Comparison of ENCODE assay signal across 15 cellular contexts in the genomic region with DNA sequence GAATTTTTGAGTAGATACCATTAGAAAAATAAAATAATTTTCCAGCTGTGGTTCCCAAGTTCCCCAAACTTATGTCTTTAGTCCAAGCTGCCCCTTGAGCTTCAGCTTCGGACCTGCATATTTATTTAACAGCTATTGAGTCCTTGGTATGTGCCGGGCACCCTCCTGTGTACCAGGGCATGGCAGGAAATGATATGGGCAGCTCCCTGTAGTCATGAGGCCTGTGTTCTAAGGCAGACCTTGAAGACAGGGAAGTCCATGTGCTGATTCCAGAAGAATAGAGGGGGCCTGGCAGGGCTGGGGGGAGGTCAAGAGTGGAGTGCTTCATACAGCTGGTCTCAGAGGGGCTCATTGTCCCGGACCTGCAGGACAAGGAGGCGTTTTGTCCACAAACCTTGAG. TPM values are rescaled to one million over a fixed set of nuclear protein-coding genes. Genes with fewer than 3 reads are reported as not detected.
A peak's percentile ranks its signal among the peaks of the same experiment; 100 is the strongest.
DNase-seq lines count a peak whose midpoint lies in the region; ATAC-seq and TF ChIP-seq lines count a peak whose summit lies in the region.
"Had no signal": no experiment of that assay in that cellular context is flagged by ENCODE, and none has a peak within 500 bp of the region (broad histone marks: within the 10 kb centered on the region; RNA-seq: fewer than 3 reads in every experiment).

No MANE protein-coding gene starts in this region.

- no peak for DNase-seq in activated naive CD4-positive, alpha-beta T cell treated with anti-CD3 and anti-CD28 coated beads for 36 hours
- no peak for DNase-seq in activated naive CD4-positive, alpha-beta T cell treated with Interleukin-2 at 50 U/mL for 16 hours
- DNase-seq in Peyer's patch (peak in 1 of 3 donors; percentile 42), colonic mucosa (no peak), NCI-H446 (lab: John Stamatoyannopoulos, UW) (no peak)
- no peak for DNase-seq in stimulated activated naive B cell treated with anti-CD40 and anti-IgM and Interleukin-4, amounts not matched to agents 10 μg/mL and 1 μg/mL and 100 μg/mL, for 72 hours
- DNase-seq: activated CD4-positive, alpha-beta T cell treated with anti-CD3 and anti-CD28 coated beads, Interleukin-2, amount 50 U/mL, for 4 hours; gastrocnemius medialis; KG1; natural killer cell; NCI-H1417; Right ventricle myocardium superior had no signal

- H3K4me1 ChIP-seq in Peyer's patch, result peaks cover 0 to 20% (median 11%) of the 10 kb centered on the region in 4 donors
- peaks cover 11% of the 10 kb centered on the region for H3K4me1 ChIP-seq in colonic mucosa
- H3K4me1 ChIP-seq: gastrocnemius medialis, prostate gland had no signal

- H3K9me3 Mint-ChIP-seq in activated naive CD4-positive, alpha-beta T cell treated with anti-CD3 and anti-CD28 coated beads for 36 hours, result no peaks in the 10 kb centered on the region
- H3K9me3 Mint-ChIP-seq in stimulated activated naive B cell treated with anti-CD40 and anti-IgM and Interleukin-4, amounts not matched to agents 10 μg/mL and 1 μg/mL and 100 μg/mL, for 72 hours, result peaks cover 0 to 3% of the 10 kb centered on the region in 2 donors
- H3K9me3 Mint-ChIP-seq: natural killer cell had no signal

- H3K27me3 ChIP-seq in Peyer's patch (no peaks in the 10 kb centered on the region), colonic mucosa (no peaks in the 10 kb centered on the region)
- H3K27me3 ChIP-seq: gastrocnemius medialis had no signal

- no peak overlapping the region for H3K9ac ChIP-seq in colonic mucosa (ENCODE audit: low read depth in 2 of 2, low read length in 2 of 2)

- H3K27ac ChIP-seq in Peyer's patch (peak overlapping the region; percentile 27 to 74 (median 63)), colonic mucosa (peak overlapping the region; percentile 49)
- H3K27ac ChIP-seq: gastrocnemius medialis, prostate gland had no signal

- ATAC-seq in stimulated activated naive B cell treated with anti-CD40 and anti-IgM and Interleukin-4, amounts not matched to agents 10 μg/mL and 1 μg/mL and 100 μg/mL, for 72 hours (replicated peaks), result no peak
- no peak for ATAC-seq in HG03520 (IDR thresholded peaks at IDR 0.05; ENCODE audit: unreplicated experiment)
- no peak for ATAC-seq in GM19452 (IDR thresholded peaks at IDR 0.05; ENCODE audit: unreplicated experiment)
- ATAC-seq: gastrocnemius medialis had no signal

- peak overlapping the region; percentile 54 for H3K4me3 Mint-ChIP-seq in activated naive CD4-positive, alpha-beta T cell treated with anti-CD3 and anti-CD28 coated beads for 36 hours
- no peak overlapping the region for H3K4me3 Mint-ChIP-seq in stimulated activated naive B cell treated with anti-CD40 and anti-IgM and Interleukin-4, amounts not matched to agents 10 μg/mL and 1 μg/mL and 100 μg/mL, for 72 hours

- H3K4me1 Mint-ChIP-seq in activated naive CD4-positive, alpha-beta T cell treated with anti-CD3 and anti-CD28 coated beads for 36 hours (ENCODE audit: low read depth), result peaks cover 87% of the 10 kb centered on the region
- H3K4me1 Mint-ChIP-seq in stimulated activated naive B cell treated with anti-CD40 and anti-IgM and Interleukin-4, amounts not matched to agents 10 μg/mL and 1 μg/mL and 100 μg/mL, for 72 hours, result peaks cover 59 to 92% of the 10 kb centered on the region in 2 donors

- H3K27me3 Mint-ChIP-seq in activated naive CD4-positive, alpha-beta T cell treated with anti-CD3 and anti-CD28 coated beads for 36 hours (ENCODE audit: low read depth), result no peaks in the 10 kb centered on the region
- H3K27me3 Mint-ChIP-seq in stimulated activated naive B cell treated with anti-CD40 and anti-IgM and Interleukin-4, amounts not matched to agents 10 μg/mL and 1 μg/mL and 100 μg/mL, for 72 hours, result no peaks in the 10 kb centered on the region

- no peak overlapping the region for H3K4me3 ChIP-seq in Peyer's patch
- no peak overlapping the region for H3K4me3 ChIP-seq in colonic mucosa
- H3K4me3 ChIP-seq: gastrocnemius medialis, prostate gland had no signal

- intact Hi-C loops in activated naive CD4-positive, alpha-beta T cell treated with anti-CD3 and anti-CD28 coated beads for 36 hours (cut with micrococcal nuclease), result loop anchor here (2.0 to 10.0 kb wide), 3 partner anchors 32 to 992 kb away; a partner anchor contains a TSS
- intact Hi-C loops in colonic mucosa (cut with DNase I), result no loop called here

- TF ChIP-seq POLR2A in Peyer's patch (IDR thresholded peaks at IDR 0.05), result no peak

- H3K36me3 ChIP-seq in Peyer's patch (no peaks in the 10 kb centered on the region), colonic mucosa (no peaks in the 10 kb centered on the region)
- H3K36me3 ChIP-seq: gastrocnemius medialis, prostate gland had no signal

- CTCF ChIA-PET in activated naive CD4-positive, alpha-beta T cell treated with anti-CD3 and anti-CD28 coated beads for 36 hours (lab: Charles Lee), result interaction anchor here (0.6 to 1.4 kb wide), 5 partner anchors 11 to 27 kb away, joined by 3 to 8 read pairs (median 3); no protein-coding TSS in a partner anchor

- TF ChIP-seq CTCF in Peyer's patch (IDR thresholded peaks at IDR 0.05) (no peak), colonic mucosa (IDR thresholded peaks at IDR 0.05) (no peak)

- H3K36me3 Mint-ChIP-seq in activated naive CD4-positive, alpha-beta T cell treated with anti-CD3 and anti-CD28 coated beads for 36 hours (ENCODE audit: low read depth), result peaks cover 43% of the 10 kb centered on the region
- H3K36me3 Mint-ChIP-seq in stimulated activated naive B cell treated with anti-CD40 and anti-IgM and Interleukin-4, amounts not matched to agents 10 μg/mL and 1 μg/mL and 100 μg/mL, for 72 hours, result peaks cover 20 to 58% of the 10 kb centered on the region in 2 donors
- H3K36me3 Mint-ChIP-seq: natural killer cell had no signal

- H3K9me3 ChIP-seq in Peyer's patch (no peaks in the 10 kb centered on the region), colonic mucosa (no peaks in the 10 kb centered on the region)
- H3K9me3 ChIP-seq: gastrocnemius medialis, prostate gland had no signal

- H3K27ac Mint-ChIP-seq in activated naive CD4-positive, alpha-beta T cell treated with anti-CD3 and anti-CD28 coated beads for 36 hours, result peak overlapping the region; percentile 99
- peak overlapping the region; percentile 98 for H3K27ac Mint-ChIP-seq in stimulated activated naive B cell treated with anti-CD40 and anti-IgM and Interleukin-4, amounts not matched to agents 10 μg/mL and 1 μg/mL and 100 μg/mL, for 72 hours

RNA-seq across cellular contexts. Expression of a gene that starts 29.2 kb away (rescaled TPM):
- 10 to 100 TPM; 74.4 to 76.8 TPM for total RNA-seq in activated naive CD4-positive, alpha-beta T cell treated with anti-CD3 and anti-CD28 coated beads for 36 hours
- total RNA-seq in Peyer's patch (10 to 100 TPM; 31.7 to 47.8 (median 41.8) TPM), colonic mucosa (10 to 100 TPM; 20.8 to 26.0 TPM)
